ENCODE assay signal across 22 cellular contexts in the genomic region with DNA sequence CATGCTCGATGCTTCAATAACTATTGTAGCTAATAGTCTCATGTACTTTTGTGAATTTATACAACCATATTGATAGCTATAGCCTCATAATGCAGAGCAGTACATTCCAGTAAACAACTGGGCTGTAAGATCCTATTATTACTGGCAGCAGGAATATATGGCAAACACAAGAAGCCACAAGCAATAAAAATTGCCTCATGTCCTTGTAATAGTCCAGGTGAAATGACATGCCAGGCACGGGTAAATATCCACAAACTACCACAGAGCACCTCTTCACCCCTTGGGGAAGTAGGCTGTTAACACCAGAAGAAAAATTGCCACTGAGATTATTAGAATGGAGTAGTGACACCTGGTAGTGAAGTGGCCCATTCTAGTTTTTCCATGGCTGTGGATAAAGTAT.
DNase-seq lines count a peak whose midpoint lies in the region.
"Had no signal": no experiment of that assay in that cellular context is flagged by ENCODE, and none has a peak within 500 bp of the region (broad histone marks: within the 10 kb centered on the region; RNA-seq: fewer than 3 reads in every experiment).

No MANE protein-coding gene starts in this region.

- no peak overlapping the region for H3K9ac ChIP-seq in Karpas-422 (ENCODE audit: low read length)
- H3K9ac ChIP-seq: BLaER1 treated with 17β-estradiol and CSF1 and Interleukin-3, amounts not matched to agents 10 nM and 100 nM had no signal

- no peaks in the 10 kb centered on the region for H3K36me3 ChIP-seq in Karpas-422 (ENCODE audit: insufficient read depth, low read length)
- H3K36me3 ChIP-seq: BE2C; BLaER1 treated with 17β-estradiol and CSF1 and Interleukin-3, amounts not matched to agents 10 nM and 100 nM had no signal

- no peak overlapping the region for H3K4me3 ChIP-seq in Karpas-422 (ENCODE audit: low read length)
- H3K4me3 ChIP-seq: A549; BLaER1 treated with 17β-estradiol and CSF1 and Interleukin-3, amounts not matched to agents 10 nM and 100 nM; GM12878; GM23338 had no signal

- H3K27me3 ChIP-seq in Karpas-422 (ENCODE audit: low read length), result no peaks in the 10 kb centered on the region
- H3K27me3 ChIP-seq: BE2C; BLaER1 treated with 17β-estradiol and CSF1 and Interleukin-3, amounts not matched to agents 10 nM and 100 nM had no signal

- H3K9me3 ChIP-seq in Karpas-422 (ENCODE audit: low read length), result 0 out of 2 replicates have a peak, but pooled peaks cover 3% of the 10 kb centered on the region
- H3K9me3 ChIP-seq: A549, BE2C had no signal

- peaks cover 4% of the 10 kb centered on the region for H3K4me1 ChIP-seq in Karpas-422 (ENCODE audit: low read length)
- H3K4me1 ChIP-seq: A549, BE2C had no signal

- DNase-seq in NCI-H510A treated with DMSO at 0.1 percent for 48 hours (lab: John Stamatoyannopoulos, UW), result peak; percentile 53
- no peak for DNase-seq in NCI-H510A (lab: John Stamatoyannopoulos, UW)
- DNase-seq in Karpas-422, result peak; percentile 9
- DNase-seq in NCI-H69 (lab: John Stamatoyannopoulos, UW), result peak; percentile 64
- peak; percentile 34 for DNase-seq in SHP77 treated with DMSO at 0.1 percent for 48 hours (lab: John Stamatoyannopoulos, UW)
- DNase-seq in NCI-H1417 treated with DMSO at 0.1 percent for 48 hours (lab: John Stamatoyannopoulos, UW), result no peak
- DNase-seq in SKM-1 treated with dmso at 0.1 percent for 144 hours (lab: John Stamatoyannopoulos, UW; ENCODE audit: unreplicated experiment), result no peak
- DNase-seq: 8988T; ACHN; AML-193; BE2C; CD4-positive, alpha-beta T cell; CD8-positive, alpha-beta memory T cell; DMS 273 treated with DMSO at 0.1 percent for 48 hours; DMS79; EL; GDM1; H9 had no signal

- no peak overlapping the region for H2AFZ ChIP-seq in Karpas-422 (ENCODE audit: low read length)

- H3K4me2 ChIP-seq in Karpas-422 (ENCODE audit: low read depth, low read length, poor library complexity, severe bottlenecking), result no peak overlapping the region
- H3K4me2 ChIP-seq: A549, GM23338 had no signal

- H4K20me1 ChIP-seq in Karpas-422 (ENCODE audit: insufficient read depth, low read depth, low read length), result no peaks in the 10 kb centered on the region
- H4K20me1 ChIP-seq: BLaER1 treated with 17β-estradiol and CSF1 and Interleukin-3, amounts not matched to agents 10 nM and 100 nM had no signal

- H3K27ac ChIP-seq in Karpas-422 (ENCODE audit: low read length), result no peak overlapping the region
- H3K27ac ChIP-seq: A549; BLaER1 treated with 17β-estradiol and CSF1 and Interleukin-3, amounts not matched to agents 10 nM and 100 nM had no signal

- H3K79me2 ChIP-seq in Karpas-422 (ENCODE audit: low read length), result no peaks in the 10 kb centered on the region

- no peaks in the 10 kb centered on the region for H3K9me2 ChIP-seq in Karpas-422 (replicated peaks; ENCODE audit: insufficient read depth, low read length)

Comparison
In these comparisons a context has a peak if more than half of its experiments do, and no peak if none do; other contexts are left out.
1. DNase-seq: peak in NCI-H510A treated with DMSO at 0.1 percent for 48 hours (single experiment), Karpas-422 (single experiment), NCI-H69 (single experiment) and SHP77 treated with DMSO at 0.1 percent for 48 hours (single experiment); none in NCI-H510A (single experiment), NCI-H1417 treated with DMSO at 0.1 percent for 48 hours (single experiment) and SKM-1 treated with dmso at 0.1 percent for 144 hours (single experiment).